In genomic region chr18:65760457-65760856, GRCh38 we compare ENCODE assay signal across 1 cellular context.
A peak's percentile ranks its signal among the peaks of the same experiment; 100 is the strongest.
TF ChIP-seq lines count a peak whose summit lies in the region.

No MANE protein-coding gene starts in this region.

TF ChIP-seq in GM12878, 131 proteins besides CTCF, POLR2A, EP300 and RAD21 (continued from another document):
- no peak for TF ChIP-seq IKZF2 (IDR thresholded peaks at IDR 0.05)
- 0 out of 4 replicates have a peak, but pooled peaks of 1 of the 2 experiments have one; percentile 16 for TF ChIP-seq BHLHE40 (IDR thresholded peaks at IDR 0.05; ENCODE audit: borderline replicate concordance in 1 of 2, low read depth in 2 of 2, low read length in 1 of 2)
